Comparison of ENCODE assay signal across 8 cellular contexts in genomic region chr10:125123363-125124113, GRCh38. TPM values are rescaled to one million over a fixed set of nuclear protein-coding genes. Genes with fewer than 3 reads are reported as not detected.
DNase-seq lines count a peak whose midpoint lies in the region; ATAC-seq and TF ChIP-seq lines count a peak whose summit lies in the region.

No MANE protein-coding gene starts in this region.

- no peak for TF ChIP-seq CTCF in ascending aorta (IDR thresholded peaks at IDR 0.05)
- no peak for TF ChIP-seq CTCF in GM10266 (IDR thresholded peaks at IDR 0.05; ENCODE audit: control insufficient read depth, insufficient read depth, low read depth, missing control alignments)

- H3K36me3 ChIP-seq in ascending aorta: peaks cover 0 to 3% of the 10 kb centered on the region in 2 donors

- no peaks in the 10 kb centered on the region for H3K27me3 Mint-ChIP-seq in activated T-cell treated with anti-CD3 and anti-CD28 coated beads, Interleukin-2, amount 50 U/mL, for 4 hours (ENCODE audit: low read depth)

- H3K9me3 Mint-ChIP-seq in activated T-cell treated with anti-CD3 and anti-CD28 coated beads, Interleukin-2, amount 50 U/mL, for 4 hours: no peaks in the 10 kb centered on the region

- peaks cover 2 to 63% of the 10 kb centered on the region in 2 donors for H3K4me1 ChIP-seq in ascending aorta

- no peaks in the 10 kb centered on the region for H3K27me3 ChIP-seq in ascending aorta

- H3K9me3 ChIP-seq in ascending aorta: no peaks in the 10 kb centered on the region

- intact Hi-C loops in ascending aorta (cut with DNase I): loop anchor here (2.0 to 5.0 kb wide), 3 partner anchors 25 to 37 kb away; partner anchors contain the start of gene CTBP2

- peak overlapping the region; percentile 76 to 82 for H3K27ac ChIP-seq in ascending aorta

- no peaks in the 10 kb centered on the region for H3K4me1 Mint-ChIP-seq in activated T-cell treated with anti-CD3 and anti-CD28 coated beads, Interleukin-2, amount 50 U/mL, for 4 hours (ENCODE audit: low read depth)

- H3K4me3 Mint-ChIP-seq in activated T-cell treated with anti-CD3 and anti-CD28 coated beads, Interleukin-2, amount 50 U/mL, for 4 hours: no peak overlapping the region

- H3K4me3 ChIP-seq in ascending aorta: peak overlapping the region; percentile 39 to 53

- ATAC-seq in activated T-cell treated with anti-CD3 and anti-CD28 coated beads, Interleukin-2, amount 50 U/mL, for 4 hours: no peak

- peak; percentile 89 for DNase-seq in HCEC 1CT
- peak; percentile 68 to 88 for DNase-seq in ascending aorta (ENCODE audit: low spot score in 2 of 2)
- peak; percentile 58 for DNase-seq in iPS-NIHi11 (ENCODE audit: low spot score)
- DNase-seq in smooth muscle cell of the brain vasculature (ENCODE audit: low read depth, low spot score): peak; percentile 91
- no peak for DNase-seq in activated T-cell treated with anti-CD3 and anti-CD28 coated beads for 4 hours
- DNase-seq in activated T-cell treated with anti-CD3 and anti-CD28 coated beads, Interleukin-2, amount 50 U/mL, for 4 hours: no peak
- DNase-seq in effector CD4-positive, alpha-beta T cell: no peak
- DNase-seq in GM10266 (ENCODE audit: extremely low spot score): no peak

- no peaks in the 10 kb centered on the region for H3K36me3 Mint-ChIP-seq in activated T-cell treated with anti-CD3 and anti-CD28 coated beads, Interleukin-2, amount 50 U/mL, for 4 hours (ENCODE audit: insufficient read depth)

RNA-seq across cellular contexts. Expression of gene CTBP2, which starts 36.8 kb away (rescaled TPM):
- total RNA-seq in ascending aorta: 57.7 TPM
- 1 to 10 TPM; 1.0 to 1.4 (median 1.3) TPM for total RNA-seq in activated T-cell treated with anti-CD3 and anti-CD28 coated beads, Interleukin-2, amount 50 U/mL, for 4 hours

Comparison
In these comparisons a context has a peak if more than half of its experiments do, and no peak if none do; other contexts are left out.
1. DNase-seq: peak in HCEC 1CT (single experiment), ascending aorta (2 of 2), iPS-NIHi11 (single experiment) and smooth muscle cell of the brain vasculature (single experiment); none in activated T-cell treated with anti-CD3 and anti-CD28 coated beads for 4 hours (single experiment), activated T-cell treated with anti-CD3 and anti-CD28 coated beads, Interleukin-2, amount 50 U/mL, for 4 hours (single experiment), effector CD4-positive, alpha-beta T cell (single experiment) and GM10266 (single experiment).
2. RNA of gene CTBP2, which starts 36.8 kb away (total RNA-seq): 57.7 TPM in ascending aorta (single experiment); 1.0 to 1.4 TPM in activated T-cell treated with anti-CD3 and anti-CD28 coated beads, Interleukin-2, amount 50 U/mL, for 4 hours; every median in the first group is over 10 times any median in the second.